8 cellular contexts compared by ENCODE assay signal in the genomic region with DNA sequence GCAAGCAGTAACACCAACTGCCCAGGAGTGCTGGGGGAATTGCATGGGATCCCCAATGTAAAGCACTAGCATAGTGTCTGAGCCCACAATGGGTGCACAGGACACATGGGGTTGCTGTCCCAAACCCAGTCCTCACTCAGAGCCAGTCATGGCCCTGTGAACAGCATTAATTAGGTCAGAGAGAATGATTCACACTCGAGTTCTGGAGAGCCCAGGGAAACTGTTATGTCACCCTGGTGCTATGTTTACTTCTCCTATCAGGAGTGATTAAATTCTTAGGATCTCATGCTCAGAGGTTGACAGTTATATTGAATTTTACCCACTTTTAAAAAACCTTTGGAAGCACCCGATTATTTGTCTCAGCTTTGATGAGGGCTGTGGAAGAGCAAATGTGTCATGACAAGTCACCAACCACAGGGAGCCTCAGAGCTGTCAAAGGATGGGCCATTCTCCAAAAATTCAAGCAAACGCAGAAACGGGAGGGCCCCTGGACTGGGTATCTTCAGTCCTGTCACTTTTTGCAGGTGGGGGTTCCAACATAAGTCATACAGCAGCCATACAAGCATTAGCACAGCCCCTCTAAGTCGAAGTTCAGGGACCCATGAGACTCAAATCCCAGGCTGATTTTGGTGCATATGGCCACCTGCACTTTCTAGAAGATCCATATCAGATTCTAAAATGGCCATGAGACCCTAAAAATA. TPM values are rescaled to one million over a fixed set of nuclear protein-coding genes. Genes with fewer than 3 reads are reported as not detected.
DNase-seq lines count a peak whose midpoint lies in the region; ATAC-seq and TF ChIP-seq lines count a peak whose summit lies in the region.

No MANE protein-coding gene starts in this region.

- peak; percentile 36 for DNase-seq in MG63
- DNase-seq in cerebellar cortex (ENCODE audit: low spot score), result peak; percentile 52
- DNase-seq in mesenchymal stem cell, result peak; percentile 81
- no peak for DNase-seq in uterus
- DNase-seq in GM13976 (ENCODE audit: low spot score), result no peak
- no peak for DNase-seq in activated CD4-positive, alpha-beta T cell treated with anti-CD3 and anti-CD28 coated beads for 1 hour

- H3K36me3 ChIP-seq in MG63 (no peaks in the 10 kb centered on the region), mesenchymal stem cell (ENCODE audit: control insufficient read depth in 1 of 2, insufficient read depth in 2 of 2, low read depth in 1 of 2, low read length in 2 of 2) (peaks cover 3 to 10% of the 10 kb centered on the region in 2 experiments), uterus (no peaks in the 10 kb centered on the region)

- no peak for TF ChIP-seq POLR2A in uterus (IDR thresholded peaks at IDR 0.05)

- no peak overlapping the region for H3K14ac ChIP-seq in mesenchymal stem cell (ENCODE audit: low read length in 2 of 2)

- no peak for ATAC-seq in GM21526 (IDR thresholded peaks at IDR 0.05; ENCODE audit: low FRiP score, unreplicated experiment)

- no peak overlapping the region for H2BK12ac ChIP-seq in mesenchymal stem cell (ENCODE audit: low read length in 2 of 2)

- H2BK120ac ChIP-seq in mesenchymal stem cell (ENCODE audit: low read depth, low read length), result no peak overlapping the region

- no peak overlapping the region for H2BK5ac ChIP-seq in mesenchymal stem cell (ENCODE audit: low read depth, low read length, poor library complexity, severe bottlenecking)

- H4K91ac ChIP-seq in mesenchymal stem cell (ENCODE audit: low read length), result no peak overlapping the region

- intact Hi-C loops in uterus (cut with DNase I; ENCODE audit: low total_unique reads), result no loop called here

- H3K4me2 ChIP-seq in mesenchymal stem cell (ENCODE audit: low read length, poor library complexity, severe bottlenecking), result peak overlapping the region; percentile 68

- peak overlapping the region; percentile 87 for H3K27ac ChIP-seq in C4-2B
- peak overlapping the region; percentile 3 for H3K27ac ChIP-seq in mesenchymal stem cell (ENCODE audit: low read length, poor library complexity, severe bottlenecking)
- H3K27ac ChIP-seq in uterus, result peak overlapping the region; percentile 75 to 86

- H3K4ac ChIP-seq in mesenchymal stem cell (ENCODE audit: low read depth in 1 of 2, low read length in 2 of 2), result no peak overlapping the region

- peaks cover 34% of the 10 kb centered on the region for H3K79me1 ChIP-seq in mesenchymal stem cell (replicated peaks; ENCODE audit: low read length, poor library complexity, severe bottlenecking)

- no peak for TF ChIP-seq CTCF in C4-2B (conservative IDR thresholded peaks at IDR 0.05)
- TF ChIP-seq CTCF in uterus (IDR thresholded peaks at IDR 0.05), result no peak
- TF ChIP-seq CTCF in GM13976 (IDR thresholded peaks at IDR 0.05; ENCODE audit: borderline replicate concordance, control extremely low read depth, extremely low read depth, insufficient read depth, missing control alignments), result no peak

- H3K4me3 ChIP-seq in MG63 (peak overlapping the region; percentile 84), mesenchymal stem cell (ENCODE audit: insufficient read depth in 1 of 2, low read depth in 1 of 2, low read length in 2 of 2) (peak overlapping the region in 1 of 2 experiments; percentile 90), uterus (peak overlapping the region; percentile 61 to 71)

- H3K23ac ChIP-seq in mesenchymal stem cell (ENCODE audit: low read length in 2 of 2), result no peak overlapping the region

- WGBS in mesenchymal stem cell, result 25% methylated on average over 5 of the region's 5 CpGs

- no peak overlapping the region for H2AK5ac ChIP-seq in mesenchymal stem cell (ENCODE audit: low read length, severe bottlenecking)

- peaks cover 28% of the 10 kb centered on the region for H3K4me1 ChIP-seq in mesenchymal stem cell (ENCODE audit: control insufficient read depth, insufficient read depth, low read depth, low read length)
- peaks cover 0 to 8% of the 10 kb centered on the region in 2 donors for H3K4me1 ChIP-seq in uterus

- no peak overlapping the region for H3K18ac ChIP-seq in mesenchymal stem cell (ENCODE audit: low read depth in 1 of 2, low read length in 2 of 2)

- H4K8ac ChIP-seq in mesenchymal stem cell (ENCODE audit: low read length), result no peak overlapping the region

- peak overlapping the region; percentile 85 for H3K9ac ChIP-seq in mesenchymal stem cell (ENCODE audit: low read length)

- H2AFZ ChIP-seq in mesenchymal stem cell (ENCODE audit: low read depth, low read length), result no peak overlapping the region

- in situ Hi-C loops in GM13976 (cut with MboI; ENCODE audit: low sequenced_read_pairs, unreplicated experiment), result no loop called here

- H3K9me3 ChIP-seq in MG63 (no peaks in the 10 kb centered on the region), mesenchymal stem cell (ENCODE audit: control insufficient read depth, low read length) (peaks cover 4% of the 10 kb centered on the region), uterus (no peaks in the 10 kb centered on the region)

- no peaks in the 10 kb centered on the region for H3K27me3 ChIP-seq in MG63
- H3K27me3 ChIP-seq in mesenchymal stem cell (ENCODE audit: control insufficient read depth in 1 of 2, insufficient read depth in 1 of 2, low read length in 2 of 2), result no peaks in the 10 kb centered on the region
- no peaks in the 10 kb centered on the region for H3K27me3 ChIP-seq in uterus

- H2BK15ac ChIP-seq in mesenchymal stem cell (ENCODE audit: low read depth, poor library complexity, severe bottlenecking), result no peak overlapping the region

RNA-seq across cellular contexts. Expression of a gene that starts 1.3 kb away (rescaled TPM):
- total RNA-seq in MG63 (2014; rRNA removed; shearing (Covaris generic); ENCODE audit: low replicate concordance), result 0.15 and 0.26 TPM in 2 replicates
- polyA plus RNA-seq in mesenchymal stem cell (2013, experiment 1 of 2), result 30.8 TPM
- polyA plus RNA-seq in mesenchymal stem cell (2013, experiment 2 of 2), result 30.3 TPM
- total RNA-seq in uterus, result 10 to 100 TPM in 1 of 4 donors, 1 to 10 TPM in 3; 6.1 to 26.5 (median 8.2) TPM

RNA-seq across cellular contexts. Expression of a gene that starts 20.3 kb away (rescaled TPM):
- 0.44 and 3.5 TPM in 2 replicates for total RNA-seq in MG63 (2014; rRNA removed; shearing (Covaris generic); ENCODE audit: low replicate concordance)
- polyA plus RNA-seq in mesenchymal stem cell (2013, experiment 1 of 2), result 10.5 TPM
- polyA plus RNA-seq in mesenchymal stem cell (2013, experiment 2 of 2), result 10.5 TPM
- total RNA-seq in uterus, result 100 to 1,000 TPM in 1 of 4 donors, 10 to 100 TPM in 2, 1 to 10 TPM in 1; 8.2 to 266 (median 52.8) TPM

RNA-seq across cellular contexts. Expression of a gene that starts 42.4 kb away (rescaled TPM):
- 10.9 and 15.5 TPM in 2 replicates for total RNA-seq in MG63 (2014; rRNA removed; shearing (Covaris generic); ENCODE audit: low replicate concordance)
- 13.5 TPM for polyA plus RNA-seq in mesenchymal stem cell (2013, experiment 1 of 2)
- polyA plus RNA-seq in mesenchymal stem cell (2013, experiment 2 of 2), result 14.1 TPM
- 10 to 100 TPM; 20.7 to 78.1 (median 34.6) TPM for total RNA-seq in uterus

RNA-seq across cellular contexts. Expression of a gene that starts 47.2 kb away (rescaled TPM):
- not detected in 2 replicates for total RNA-seq in MG63 (2014; rRNA removed; shearing (Covaris generic); ENCODE audit: low replicate concordance)
- polyA plus RNA-seq in mesenchymal stem cell (2013, experiment 1 of 2), result 0.23 TPM
- 0.11 TPM for polyA plus RNA-seq in mesenchymal stem cell (2013, experiment 2 of 2)
- total RNA-seq in uterus, result under 1 TPM in 1 of 4 donors, not detected in 3; 0.69 TPM

Comparison
In these comparisons a context has a peak if more than half of its experiments do, and no peak if none do; other contexts are left out.
1. H3K27ac ChIP-seq: peak in every context shown above with its lines; median percentile 87 in C4-2B; 80 in uterus; 3 in mesenchymal stem cell.
2. DNase-seq: peak in MG63 (single experiment), cerebellar cortex (single experiment) and mesenchymal stem cell (single experiment); none in uterus (0 of 2), GM13976 (single experiment) and activated CD4-positive, alpha-beta T cell treated with anti-CD3 and anti-CD28 coated beads for 1 hour (single experiment).